ENCODE assay signal across 9 cellular contexts in the genomic region with DNA sequence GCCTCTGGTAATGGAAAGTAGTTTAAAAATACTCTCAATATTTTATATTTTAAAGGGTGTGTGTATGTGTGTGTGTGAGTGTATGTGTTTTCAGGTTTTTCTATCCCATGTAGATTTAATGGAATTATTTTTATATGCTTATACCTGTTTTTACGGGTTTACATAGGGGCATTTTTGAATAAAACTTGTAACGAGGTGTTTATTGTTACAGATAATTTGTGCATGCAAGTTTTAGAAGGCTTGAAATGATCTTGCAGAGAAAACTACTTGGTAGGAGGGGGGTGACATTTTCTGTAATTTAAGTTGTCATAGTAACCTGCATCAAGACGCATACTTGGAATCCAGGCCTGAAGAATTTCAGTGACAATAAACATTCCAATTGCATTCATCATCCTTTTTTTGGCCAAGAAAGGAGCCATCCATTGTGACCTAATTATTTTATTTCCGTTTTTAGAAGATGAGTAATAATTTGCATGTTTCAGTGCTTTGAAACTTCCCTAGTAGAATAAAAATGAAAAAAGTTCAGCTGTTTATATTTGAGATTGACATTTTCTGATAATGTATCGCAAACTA. TPM values are rescaled to one million over a fixed set of nuclear protein-coding genes. Genes with fewer than 3 reads are reported as not detected.
DNase-seq lines count a peak whose midpoint lies in the region; ATAC-seq lines count a peak whose summit lies in the region.
"Had no signal": no experiment of that assay in that cellular context is flagged by ENCODE, and none has a peak within 500 bp of the region (broad histone marks: within the 10 kb centered on the region; RNA-seq: fewer than 3 reads in every experiment).

No MANE protein-coding gene starts in this region.

- no peaks in the 10 kb centered on the region for H3K9me3 Mint-ChIP-seq in activated T-cell treated with anti-CD3 and anti-CD28 coated beads, Interleukin-2, amount 50 U/mL, for 24 hours
- H3K9me3 Mint-ChIP-seq: activated CD4-positive, alpha-beta memory T cell treated with anti-CD3 and anti-CD28 coated beads for 36 hours had no signal

- H3K27ac ChIP-seq in HUES64 (ENCODE audit: low read depth, low read length) = peak overlapping the region; percentile 74
- peak overlapping the region; percentile 11 for H3K27ac ChIP-seq in caudate nucleus (ENCODE audit: low read depth, low read length)

- H3K4me1 Mint-ChIP-seq in activated T-cell treated with anti-CD3 and anti-CD28 coated beads, Interleukin-2, amount 50 U/mL, for 24 hours (ENCODE audit: low read depth) = no peaks in the 10 kb centered on the region

- ATAC-seq in HG02588 (IDR thresholded peaks at IDR 0.05; ENCODE audit: unreplicated experiment) = no peak

- H3K4me3 Mint-ChIP-seq in activated T-cell treated with anti-CD3 and anti-CD28 coated beads, Interleukin-2, amount 50 U/mL, for 24 hours = no peak overlapping the region
- H3K4me3 Mint-ChIP-seq: activated CD4-positive, alpha-beta memory T cell treated with anti-CD3 and anti-CD28 coated beads for 36 hours had no signal

- in situ Hi-C loops in ACHN (cut with HindIII; ENCODE audit: low pct_ligation_motif_present, low pct_unique_long_range_greater_than_20kb, low sequenced_read_pairs) = no loop called here

- no peaks in the 10 kb centered on the region for H3K27me3 ChIP-seq in HUES64 (ENCODE audit: insufficient read depth, low read length)

- H3K9ac ChIP-seq in HUES64 (ENCODE audit: low read depth, low read length) = peak overlapping the region; percentile 57

- H3K4me3 ChIP-seq in HUES64 (ENCODE audit: low read length) = no peak overlapping the region

- H3K27ac Mint-ChIP-seq in activated T-cell treated with anti-CD3 and anti-CD28 coated beads, Interleukin-2, amount 50 U/mL, for 24 hours = no peak overlapping the region
- H3K27ac Mint-ChIP-seq: activated CD4-positive, alpha-beta memory T cell treated with anti-CD3 and anti-CD28 coated beads for 36 hours had no signal

- no peaks in the 10 kb centered on the region for H3K27me3 Mint-ChIP-seq in activated T-cell treated with anti-CD3 and anti-CD28 coated beads, Interleukin-2, amount 50 U/mL, for 24 hours

- 69% methylated on average over 5 of the region's 5 CpGs for WGBS in HUES64

- H3K36me3 Mint-ChIP-seq in activated T-cell treated with anti-CD3 and anti-CD28 coated beads, Interleukin-2, amount 50 U/mL, for 24 hours (ENCODE audit: low read depth) = no peaks in the 10 kb centered on the region
- H3K36me3 Mint-ChIP-seq: activated CD4-positive, alpha-beta memory T cell treated with anti-CD3 and anti-CD28 coated beads for 36 hours had no signal

- DNase-seq in ACHN (peak; percentile 98), caudate nucleus (lab: John Stamatoyannopoulos, UW) (no peak), kidney tubule cell (ENCODE audit: low spot score) (peak; percentile 98), pons (ENCODE audit: low spot score) (no peak)
- DNase-seq in activated CD4-positive, alpha-beta T cell treated with anti-CD3 and anti-CD28 coated beads, Interleukin-2, amount 50 U/mL, for 1 hour = no peak
- no peak for DNase-seq in activated T-cell treated with anti-CD3 and anti-CD28 coated beads, Interleukin-2, amount 50 U/mL, for 24 hours
- DNase-seq: activated CD4-positive, alpha-beta memory T cell treated with anti-CD3 and anti-CD28 coated beads for 36 hours had no signal

- no peaks in the 10 kb centered on the region for H3K9me3 ChIP-seq in HUES64 (ENCODE audit: insufficient read depth, low read depth, low read length)

- H3K4me1 ChIP-seq in HUES64 (ENCODE audit: insufficient read depth, low read length) = peaks cover 58% of the 10 kb centered on the region

- no peaks in the 10 kb centered on the region for H3K36me3 ChIP-seq in HUES64 (ENCODE audit: insufficient read depth, low read length)

RNA-seq across cellular contexts. Expression of a gene that starts 39.0 kb away (rescaled TPM):
- polyA plus RNA-seq in HUES64 (2013, experiment 1 of 2) = 16.3 TPM
- polyA plus RNA-seq in HUES64 (2013, experiment 2 of 2) = 19.5 TPM

Comparison
In these comparisons a context has a peak if more than half of its experiments do, and no peak if none do; other contexts are left out.
1. DNase-seq: peak in ACHN (single experiment) and kidney tubule cell (single experiment); none in caudate nucleus (0 of 61), activated CD4-positive, alpha-beta T cell treated with anti-CD3 and anti-CD28 coated beads, Interleukin-2, amount 50 U/mL, for 1 hour (single experiment), pons (single experiment) and activated T-cell treated with anti-CD3 and anti-CD28 coated beads, Interleukin-2, amount 50 U/mL, for 24 hours (single experiment).